In the genomic region with DNA sequence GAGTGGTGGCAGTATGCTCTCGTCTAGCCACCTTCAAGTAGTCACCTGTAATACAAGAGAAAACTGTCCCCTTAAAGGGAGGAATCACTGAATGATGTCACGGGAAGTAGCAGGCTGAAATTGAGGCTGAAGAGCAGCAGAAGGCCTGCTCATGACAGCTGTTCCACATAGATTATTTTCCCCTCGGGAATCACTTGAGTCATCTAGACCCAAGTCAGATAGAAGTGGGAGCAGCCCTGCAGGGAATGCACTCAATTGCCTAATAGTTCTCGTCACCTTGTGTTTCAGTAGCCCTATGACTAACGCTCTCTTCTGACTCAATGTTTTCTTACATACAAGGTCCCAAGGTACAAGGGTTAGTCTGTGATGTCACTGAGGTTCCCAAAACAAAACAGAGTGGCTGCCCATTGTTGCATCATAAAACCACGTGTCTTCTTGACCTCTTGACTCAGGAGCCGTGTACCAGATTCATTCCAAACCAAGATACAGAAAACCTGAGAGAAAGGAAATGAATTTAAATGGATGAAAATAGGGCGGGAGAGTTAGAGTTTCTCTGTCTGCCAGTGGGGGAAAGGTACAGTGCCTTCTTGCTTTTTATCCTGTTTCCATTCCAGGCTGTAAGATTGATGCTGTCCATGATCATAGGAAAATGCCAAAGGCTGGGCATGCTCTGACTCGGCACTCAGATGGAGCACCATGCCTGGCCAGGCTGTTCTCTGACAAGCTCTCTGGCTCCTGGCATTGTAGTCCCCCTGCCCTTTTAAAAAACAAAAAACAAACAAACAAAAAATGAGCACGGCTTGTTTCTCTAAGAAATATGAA, we compare ENCODE assay signal across 8 cellular contexts. TPM values are rescaled to one million over a fixed set of nuclear protein-coding genes. Genes with fewer than 3 reads are reported as not detected.
DNase-seq lines count a peak whose midpoint lies in the region; ATAC-seq and TF ChIP-seq lines count a peak whose summit lies in the region.

No MANE protein-coding gene starts in this region.

- DNase-seq in AG09319 (ENCODE audit: extremely low read depth, low read depth): peak; percentile 90
- DNase-seq in GM23338 (ENCODE audit: low spot score): no peak
- peak; percentile 97 for DNase-seq in NCI-H2171 treated with DMSO at 0.1 percent for 48 hours (lab: John Stamatoyannopoulos, UW)
- peak; percentile 93 for DNase-seq in coronary artery (ENCODE audit: low spot score)
- peak; percentile 94 for DNase-seq in myocyte (ENCODE audit: low read depth)
- DNase-seq in OCI-M2 (lab: John Stamatoyannopoulos, UW; ENCODE audit: unreplicated experiment): no peak
- DNase-seq in immature natural killer cell: no peak
- DNase-seq in CD8-positive, alpha-beta memory T cell: no peak

- H4K20me1 ChIP-seq in GM23338 (replicated peaks; ENCODE audit: insufficient read depth): no peaks in the 10 kb centered on the region

- H2AFZ ChIP-seq in GM23338: no peak overlapping the region

- H3K4me2 ChIP-seq in GM23338: no peak overlapping the region

- H3K27me3 Mint-ChIP-seq in GM23338 (ENCODE audit: insufficient read depth, low read depth, poor library complexity): no peaks in the 10 kb centered on the region
- H3K27me3 Mint-ChIP-seq in immature natural killer cell (ENCODE audit: low read depth in 3 of 3): no peaks in the 10 kb centered on the region
- no peaks in the 10 kb centered on the region for H3K27me3 Mint-ChIP-seq in CD8-positive, alpha-beta memory T cell

- H3F3A ChIP-seq in GM23338 (replicated peaks; ENCODE audit: low read depth): 0 out of 2 replicates have a peak, but pooled peaks cover 3% of the 10 kb centered on the region

- H3K79me2 ChIP-seq in GM23338 (replicated peaks; ENCODE audit: insufficient read depth): no peaks in the 10 kb centered on the region

- POLR2A ChIA-PET in CD8-positive, alpha-beta memory T cell (lab: Charles Lee): no interaction called here

- no peaks in the 10 kb centered on the region for H3K36me3 ChIP-seq in GM23338 (ENCODE audit: insufficient read depth)
- H3K36me3 ChIP-seq in CD8-positive, alpha-beta memory T cell (ENCODE audit: insufficient read depth, low read length): peaks cover 26% of the 10 kb centered on the region

- H3K27ac ChIP-seq in GM23338 (ENCODE audit: low read depth) (no peak overlapping the region), coronary artery (peak overlapping the region; percentile 91 to 94)
- no peak overlapping the region for H3K27ac ChIP-seq in CD8-positive, alpha-beta memory T cell (ENCODE audit: low read depth, low read length)

- peaks cover 25% of the 10 kb centered on the region for H3K4me1 Mint-ChIP-seq in GM23338
- peaks cover 0 to 4% of the 10 kb centered on the region in 2 donors for H3K4me1 Mint-ChIP-seq in immature natural killer cell
- no peaks in the 10 kb centered on the region for H3K4me1 Mint-ChIP-seq in CD8-positive, alpha-beta memory T cell

- no peaks in the 10 kb centered on the region for H3K27me3 ChIP-seq in GM23338 (ENCODE audit: insufficient read depth)
- no peaks in the 10 kb centered on the region for H3K27me3 ChIP-seq in CD8-positive, alpha-beta memory T cell (ENCODE audit: insufficient read depth, low read length, poor library complexity, severe bottlenecking)

- H3K4me3 Mint-ChIP-seq in GM23338 (no peak overlapping the region), immature natural killer cell (no peak overlapping the region)
- no peak overlapping the region for H3K4me3 Mint-ChIP-seq in CD8-positive, alpha-beta memory T cell

- H3K4me3 ChIP-seq in GM23338 (no peak overlapping the region), coronary artery (peak overlapping the region; percentile 3)
- no peak overlapping the region for H3K4me3 ChIP-seq in CD8-positive, alpha-beta memory T cell (ENCODE audit: low read length)

- peaks cover 20% of the 10 kb centered on the region; the same call in 1 of the 2 replicates for H3K4me1 ChIP-seq in GM23338 (ENCODE audit: insufficient read depth)
- H3K4me1 ChIP-seq in CD8-positive, alpha-beta memory T cell (ENCODE audit: insufficient read depth, low read length): no peaks in the 10 kb centered on the region

- H3K9me2 ChIP-seq in GM23338 (ENCODE audit: insufficient read depth): no peaks in the 10 kb centered on the region

- H3K27ac Mint-ChIP-seq in GM23338: peak overlapping the region; percentile 48; the same call in 1 of the 2 replicates
- H3K27ac Mint-ChIP-seq in immature natural killer cell: peak overlapping the region in 1 of 6 donors; percentile 7
- H3K27ac Mint-ChIP-seq in CD8-positive, alpha-beta memory T cell: peak overlapping the region in 1 of 8 donors; percentile 87

- H3K36me3 Mint-ChIP-seq in GM23338 (ENCODE audit: low read depth) (peaks cover 6% of the 10 kb centered on the region; the same call in 1 of the 3 replicates), immature natural killer cell (peaks cover 10 to 41% (median 22%) of the 10 kb centered on the region in 3 donors)
- peaks cover 3 to 74% (median 15%) of the 10 kb centered on the region in 3 donors for H3K36me3 Mint-ChIP-seq in CD8-positive, alpha-beta memory T cell

- H3K9me3 Mint-ChIP-seq in GM23338 (no peaks in the 10 kb centered on the region), immature natural killer cell (no peaks in the 10 kb centered on the region)
- H3K9me3 Mint-ChIP-seq in CD8-positive, alpha-beta memory T cell: no peaks in the 10 kb centered on the region

- H3K9me3 ChIP-seq in CD8-positive, alpha-beta memory T cell (ENCODE audit: low read length): no peaks in the 10 kb centered on the region

- TF ChIP-seq CTCF in AG09319 (IDR thresholded peaks at IDR 0.05; ENCODE audit: low read depth, low read length): no peak
- no peak for TF ChIP-seq CTCF in GM23338 (conservative IDR thresholded peaks at IDR 0.05; ENCODE audit: low read depth in 2 of 2)
- TF ChIP-seq CTCF in coronary artery (IDR thresholded peaks at IDR 0.05): no peak

- CTCF ChIA-PET in CD8-positive, alpha-beta memory T cell (lab: Charles Lee): no interaction called here

- ATAC-seq in GM23338: no peak

TF ChIP-seq in GM23338, 12 proteins besides CTCF, POLR2A, EP300 and RAD21:
- TF ChIP-seq EZH2 (IDR thresholded peaks at IDR 0.05; ENCODE audit: low read depth, unreplicated experiment) (no peak), CREB1 (CRISPR knock-in tag; IDR thresholded peaks at IDR 0.05; ENCODE audit: low read depth) (no peak), ZNF114 (CRISPR knock-in tag; IDR thresholded peaks at IDR 0.05) (no peak), STAT1 (IDR thresholded peaks at IDR 0.05; ENCODE audit: unreplicated experiment) (no peak)

RNA-seq across cellular contexts. Expression of a gene that starts 21.6 kb away (rescaled TPM):
- 2.5 and 2.6 TPM in 2 replicates for total RNA-seq in GM23338 (2014; rRNA removed; shearing (Covaris generic))
- polyA plus RNA-seq in GM23338 (2016; fragmentation: Nextera tagmentation; extraction: Ambion mirVana) (0.31 and 1.4 TPM in 2 replicates), immature natural killer cell (not detected)
- 0.16 and 5.6 TPM in 2 replicates for total RNA-seq in myocyte
- polyA plus RNA-seq in myocyte (2012): 1.6 TPM
- total RNA-seq in CD8-positive, alpha-beta memory T cell: under 1 TPM; 0.29 to 0.31 TPM
- not detected for polyA plus RNA-seq in CD8-positive, alpha-beta memory T cell

RNA-seq across cellular contexts. Expression of a gene that starts 40.2 kb away (rescaled TPM):
- total RNA-seq in GM23338 (2014; rRNA removed; shearing (Covaris generic)): 10.3 and 10.8 TPM in 2 replicates
- polyA plus RNA-seq in GM23338 (2016; fragmentation: Nextera tagmentation; extraction: Ambion mirVana): 7.9 and 10.7 TPM in 2 replicates
- total RNA-seq in myocyte: 15.0 and 28.3 TPM in 2 replicates
- 25.4 TPM for polyA plus RNA-seq in myocyte (2012)
- polyA plus RNA-seq in immature natural killer cell: 10 to 100 TPM; 40.0 to 89.3 (median 49.5) TPM
- 10 to 100 TPM; 51.1 to 51.5 TPM for total RNA-seq in CD8-positive, alpha-beta memory T cell
- polyA plus RNA-seq in CD8-positive, alpha-beta memory T cell: 38.3 TPM

Comparison
In these comparisons a context has a peak if more than half of its experiments do, and no peak if none do; other contexts are left out.
1. DNase-seq: peak in AG09319 (single experiment), NCI-H2171 treated with DMSO at 0.1 percent for 48 hours (single experiment), coronary artery (single experiment) and myocyte (single experiment); none in GM23338 (single experiment), OCI-M2 (single experiment), immature natural killer cell (0 of 3) and CD8-positive, alpha-beta memory T cell (0 of 5).
2. H3K27ac ChIP-seq: peak in coronary artery (2 of 2); none in GM23338 (single experiment) and CD8-positive, alpha-beta memory T cell (single experiment).